8 cellular contexts compared by ENCODE assay signal in genomic region chr1:206182368-206183317, GRCh38. TPM values are rescaled to one million over a fixed set of nuclear protein-coding genes. Genes with fewer than 3 reads are reported as not detected.
DNase-seq lines count a peak whose midpoint lies in the region; ATAC-seq and TF ChIP-seq lines count a peak whose summit lies in the region.
"Not testable (repeated sequence)": the region's sequence is repeated elsewhere in the genome, so short reads cannot be mapped to it uniquely, and the experiment has no call there.

No MANE protein-coding gene starts in this region.

- H3K9me3 ChIP-seq in upper lobe of right lung, result not testable (repeated sequence)

- not testable (repeated sequence) for H3K36me3 Mint-ChIP-seq in activated naive CD4-positive, alpha-beta T cell treated with anti-CD3 and anti-CD28 coated beads, Interleukin-2, amount 50 U/mL, for 72 hours

- not testable (repeated sequence) for TF ChIP-seq POLR2A in NB4 (IDR thresholded peaks at IDR 0.05; ENCODE audit: extremely low read depth, insufficient read length)

- H3K27ac ChIP-seq in upper lobe of right lung, result not testable (repeated sequence)

- H3K36me3 ChIP-seq in upper lobe of right lung, result not testable (repeated sequence)

- not testable (repeated sequence) for H3K4me3 ChIP-seq in NB4 (ENCODE audit: low read depth, low read length); fibroblast of villous mesenchyme (ENCODE audit: low read depth, low read length); upper lobe of right lung

- not testable (repeated sequence) for H3K27ac Mint-ChIP-seq in activated naive CD4-positive, alpha-beta T cell treated with anti-CD3 and anti-CD28 coated beads, Interleukin-2, amount 50 U/mL, for 72 hours

- ATAC-seq in SK-N-SH treated with all-trans-retinoic acid at 6 μM for 48 hours (peak; percentile 87), omental fat pad (ENCODE audit: low FRiP score) (peak; percentile 43), upper lobe of right lung (peak; percentile 66)
- ATAC-seq in activated naive CD4-positive, alpha-beta T cell treated with anti-CD3 and anti-CD28 coated beads, Interleukin-2, amount 50 U/mL, for 72 hours, result peak; percentile 35 to 68

- DNase-seq in GF-D8 (lab: John Stamatoyannopoulos, UW), result peak; percentile 2
- DNase-seq in NB4 (ENCODE audit: low read depth), result peak; percentile 4
- DNase-seq in activated naive CD4-positive, alpha-beta T cell treated with anti-CD3 and anti-CD28 coated beads, Interleukin-2, amount 50 U/mL, for 72 hours (ENCODE audit: low spot score in 2 of 2); omental fat pad (ENCODE audit: low spot score); upper lobe of right lung: not testable (repeated sequence)
- DNase-seq in dedifferentiated amniotic fluid mesenchymal stem cell (ENCODE audit: extremely low spot score), result peak; percentile 14
- DNase-seq in fibroblast of villous mesenchyme (ENCODE audit: low read depth), result peak; percentile 46

- TF ChIP-seq CTCF in NB4 (IDR thresholded peaks at IDR 0.05; ENCODE audit: low read depth, low read length); fibroblast of villous mesenchyme (IDR thresholded peaks at IDR 0.05; ENCODE audit: insufficient read depth, low read depth, low read length); omental fat pad (IDR thresholded peaks at IDR 0.05); upper lobe of right lung (IDR thresholded peaks at IDR 0.05): not testable (repeated sequence)

- intact Hi-C loops in upper lobe of right lung (cut with DNase I), result not testable (repeated sequence)

- H3K27me3 ChIP-seq in upper lobe of right lung, result not testable (repeated sequence)

- not testable (repeated sequence) for H3K9me3 Mint-ChIP-seq in activated naive CD4-positive, alpha-beta T cell treated with anti-CD3 and anti-CD28 coated beads, Interleukin-2, amount 50 U/mL, for 72 hours

- H3K4me1 ChIP-seq in upper lobe of right lung, result not testable (repeated sequence)

RNA-seq across cellular contexts. Expression of gene FAM72A, which starts 20.0 kb away (rescaled TPM):
- total RNA-seq in activated naive CD4-positive, alpha-beta T cell treated with anti-CD3 and anti-CD28 coated beads, Interleukin-2, amount 50 U/mL, for 72 hours, result 10 to 100 TPM; 34.0 to 51.2 TPM
- total RNA-seq in fibroblast of villous mesenchyme (2.3 and 3.5 TPM in 2 replicates), omental fat pad (1 to 10 TPM; 1.6 to 8.4 (median 3.7) TPM), upper lobe of right lung (4.4 TPM)

RNA-seq across cellular contexts. Expression of gene SRGAP2, which starts 20.7 kb away (rescaled TPM):
- total RNA-seq in activated naive CD4-positive, alpha-beta T cell treated with anti-CD3 and anti-CD28 coated beads, Interleukin-2, amount 50 U/mL, for 72 hours, result 10 to 100 TPM; 54.0 to 91.2 TPM
- 43.8 and 45.3 TPM in 2 replicates for total RNA-seq in fibroblast of villous mesenchyme
- total RNA-seq in omental fat pad, result 100 to 1,000 TPM in 1 of 4 donors, 10 to 100 TPM in 3; 55.8 to 118 (median 67.3) TPM
- total RNA-seq in upper lobe of right lung, result 77.1 TPM
